7 cellular contexts compared by ENCODE assay signal in the genomic region with DNA sequence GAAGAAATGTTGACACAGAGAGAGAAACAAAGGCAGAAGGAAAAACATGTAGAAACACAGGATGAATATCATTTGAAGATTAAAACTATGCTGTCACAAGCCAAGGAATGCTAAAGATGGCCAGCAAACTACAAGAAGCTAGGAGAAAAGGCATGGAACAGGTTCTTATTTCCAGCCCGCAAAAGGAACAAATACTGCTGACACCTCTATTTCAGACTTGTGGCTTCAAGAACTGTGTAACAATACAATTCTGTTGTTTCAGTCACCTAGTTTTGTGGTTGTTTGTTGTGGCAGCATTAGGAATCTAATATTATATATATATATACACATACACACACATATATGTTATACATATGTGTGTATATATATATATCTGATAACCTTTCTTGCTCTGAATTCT.
"Had no signal": no experiment of that assay in that cellular context is flagged by ENCODE, and none has a peak within 500 bp of the region (broad histone marks: within the 10 kb centered on the region; RNA-seq: fewer than 3 reads in every experiment).

No MANE protein-coding gene starts in this region.

- H3K4me2 ChIP-seq: GM23338 had no signal

- H3K4me3 ChIP-seq: GM23338 had no signal

- DNase-seq: H9, HCEC 1CT, KG1 had no signal

- ATAC-seq: GM23338 had no signal

- FAIRE-seq: H1, H54 had no signal

- H3K27ac ChIP-seq: HL-60 had no signal
